ENCODE assay signal across 8 cellular contexts in genomic region chr2:45458909-45459563, GRCh38.
DNase-seq lines count a peak whose midpoint lies in the region; ATAC-seq and TF ChIP-seq lines count a peak whose summit lies in the region.

No MANE protein-coding gene starts in this region.

- H3K27ac ChIP-seq in PC-9 (peak overlapping the region; percentile 62), epithelial cell of prostate (no peak overlapping the region)

- POLR2A ChIA-PET in PC-9 (lab: Charles Lee; ENCODE audit: unreplicated experiment): interaction anchor here (0.7 kb wide), 2 partner anchors 12 to 240 kb away, joined by 3 to 4 read pairs; no protein-coding TSS in a partner anchor

- BruUV-seq in PC-9 (replicated peaks; lab: Mats Ljungman, UMichigan): no TSS peak

- peak overlapping the region; percentile 6; the same call in 1 of the 2 replicates for H3K4me3 ChIP-seq in PC-9

- peak overlapping the region; percentile 67 for H3K27ac Mint-ChIP-seq in osteocyte (ENCODE audit: unreplicated experiment)

- H3F3A ChIP-seq in PC-9 (ENCODE audit: insufficient read depth, low read depth): peaks cover 13% of the 10 kb centered on the region; the same call in 1 of the 2 replicates

- H2AFZ ChIP-seq in PC-9: peak overlapping the region; percentile 31; the same call in 1 of the 2 replicates

- no peaks in the 10 kb centered on the region for H3K27me3 ChIP-seq in PC-9 (ENCODE audit: insufficient read depth, low read depth)

- H3K4me2 ChIP-seq in PC-9: peak overlapping the region; percentile 66

- TF ChIP-seq CTCF in PC-9 (conservative IDR thresholded peaks at IDR 0.05) (no peak), osteocyte (IDR thresholded peaks at IDR 0.05) (no peak), GM10266 (IDR thresholded peaks at IDR 0.05; ENCODE audit: control insufficient read depth, insufficient read depth, low read depth, missing control alignments) (no peak)

- H3K79me2 ChIP-seq in PC-9 (ENCODE audit: low read depth): 0 out of 2 replicates have a peak, but pooled peaks cover 5% of the 10 kb centered on the region

- H3K36me3 ChIP-seq in PC-9 (ENCODE audit: low read depth): no peaks in the 10 kb centered on the region

- H3K4me3 Mint-ChIP-seq in osteocyte (ENCODE audit: unreplicated experiment): no peak overlapping the region

- H3K9me3 ChIP-seq in PC-9 (ENCODE audit: insufficient read depth, low read depth): 0 out of 2 replicates have a peak, but pooled peaks cover 4% of the 10 kb centered on the region

- peaks cover 52% of the 10 kb centered on the region for H3K4me1 Mint-ChIP-seq in osteocyte (ENCODE audit: unreplicated experiment)

- no peaks in the 10 kb centered on the region for H3K9me3 Mint-ChIP-seq in osteocyte (ENCODE audit: unreplicated experiment)

- no peaks in the 10 kb centered on the region for H3K27me3 Mint-ChIP-seq in osteocyte (ENCODE audit: unreplicated experiment)

- CTCF ChIA-PET in PC-9 (lab: Charles Lee): no interaction called here

- ATAC-seq in GM18868 (IDR thresholded peaks at IDR 0.05; ENCODE audit: unreplicated experiment) (no peak), HG03159 (IDR thresholded peaks at IDR 0.05; ENCODE audit: unreplicated experiment) (no peak)

- no peaks in the 10 kb centered on the region for H4K20me1 ChIP-seq in PC-9 (ENCODE audit: insufficient read depth)

- peaks cover 20% of the 10 kb centered on the region for H3K4me1 ChIP-seq in PC-9 (replicated peaks; ENCODE audit: insufficient read depth)

- intact Hi-C loops in PC-9 (cut with micrococcal nuclease; ENCODE audit: unreplicated experiment): no loop called here

- DNase-seq in GM03348 (ENCODE audit: low spot score) (peak; percentile 71), PC-9 (peak; percentile 65 to 95), epithelial cell of prostate (ENCODE audit: low read depth, low spot score) (peak; percentile 41), osteocyte (ENCODE audit: extremely low spot score, unreplicated experiment) (no peak), pons (ENCODE audit: low spot score) (no peak), GM10266 (ENCODE audit: extremely low spot score) (no peak)

- H3K9me2 ChIP-seq in PC-9 (ENCODE audit: insufficient read depth): no peaks in the 10 kb centered on the region

- H3K36me3 Mint-ChIP-seq in osteocyte (ENCODE audit: unreplicated experiment): peaks cover 18% of the 10 kb centered on the region

Comparison
In these comparisons a context has a peak if more than half of its experiments do, and no peak if none do; other contexts are left out.
1. DNase-seq: peak in GM03348 (single experiment), PC-9 (2 of 2) and epithelial cell of prostate (single experiment); none in osteocyte (single experiment), pons (single experiment) and GM10266 (single experiment).